Comparison of ENCODE assay signal across 8 cellular contexts in the genomic region with DNA sequence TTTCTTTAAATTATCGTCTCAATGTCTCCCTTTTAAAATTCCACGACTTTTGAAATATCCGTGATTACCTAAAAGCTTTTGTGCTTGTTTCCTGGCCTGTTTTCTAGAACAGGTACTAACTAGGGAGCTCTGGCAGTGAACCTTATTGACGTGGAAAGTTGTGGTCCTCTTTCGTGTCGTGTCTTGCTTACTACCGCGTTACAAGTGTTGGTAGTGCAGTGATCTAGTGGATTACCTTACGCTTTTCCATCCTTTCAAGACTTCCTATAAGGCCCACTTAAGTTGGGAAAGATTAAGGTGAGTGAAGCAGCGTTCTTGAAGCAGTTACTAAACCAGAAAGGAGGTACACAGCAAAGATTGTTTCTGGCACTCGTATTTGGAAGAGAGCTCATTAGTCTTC. TPM values are rescaled to one million over a fixed set of nuclear protein-coding genes. Genes with fewer than 3 reads are reported as not detected.
DNase-seq lines count a peak whose midpoint lies in the region; ATAC-seq, FAIRE-seq and TF ChIP-seq lines count a peak whose summit lies in the region.

No MANE protein-coding gene starts in this region.

- peak; percentile 48 for DNase-seq in activated CD8-positive, alpha-beta memory T cell treated with anti-CD3 and anti-CD28 coated beads, Interleukin-2, amount 10 ng/mL, durations not matched to agents 7 days and 5 days
- DNase-seq in activated CD8-positive, alpha-beta memory T cell treated with anti-CD3 and anti-CD28 coated beads for 24 hours, result no peak
- no peak for DNase-seq in SK-N-MC (ENCODE audit: low read depth, low spot score)
- DNase-seq in esophagus squamous epithelium (lab: John Stamatoyannopoulos, UW), result no peak
- no peak for DNase-seq in pancreas
- no peak for DNase-seq in 8988T
- no peak for DNase-seq in HK-2 (ENCODE audit: unreplicated experiment)

- H3K27me3 ChIP-seq in esophagus squamous epithelium (no peaks in the 10 kb centered on the region), pancreas (no peaks in the 10 kb centered on the region)

- H3K9ac ChIP-seq in SK-N-MC (ENCODE audit: insufficient read length), result peak overlapping the region; percentile 97

- H3K27me3 Mint-ChIP-seq in activated CD8-positive, alpha-beta memory T cell treated with anti-CD3 and anti-CD28 coated beads, Interleukin-2, amount 10 ng/mL, durations not matched to agents 7 days and 5 days, result no peaks in the 10 kb centered on the region

- H3K9me3 ChIP-seq in SK-N-MC (ENCODE audit: low read depth, low read length) (no peaks in the 10 kb centered on the region), esophagus squamous epithelium (no peaks in the 10 kb centered on the region), pancreas (no peaks in the 10 kb centered on the region)

- peak overlapping the region; percentile 95 for H3K4me3 ChIP-seq in SK-N-MC
- H3K4me3 ChIP-seq in esophagus squamous epithelium, result peak overlapping the region; percentile 92 to 100 (median 96)
- peak overlapping the region; percentile 29 to 100 (median 93) for H3K4me3 ChIP-seq in pancreas

- CTCF ChIA-PET in activated CD8-positive, alpha-beta memory T cell treated with anti-CD3 and anti-CD28 coated beads, Interleukin-2, amount 10 ng/mL, durations not matched to agents 7 days and 5 days (lab: Charles Lee), result interaction anchor here (1.3 to 1.6 kb wide), 2 partner anchors 62 to 100 kb away, joined by 3 to 6 read pairs; no protein-coding TSS in a partner anchor

- WGBS in esophagus squamous epithelium, 2 donors, result 0% methylated on average over 11 of the region's 11 CpGs
- WGBS in pancreas, 2 donors, result 1% methylated on average over 11 of the region's 11 CpGs

- intact Hi-C loops in esophagus squamous epithelium (cut with DNase I), result no loop called here
- intact Hi-C loops in pancreas (cut with DNase I), result no loop called here

- no peaks in the 10 kb centered on the region for H3K9me3 Mint-ChIP-seq in activated CD8-positive, alpha-beta memory T cell treated with anti-CD3 and anti-CD28 coated beads, Interleukin-2, amount 10 ng/mL, durations not matched to agents 7 days and 5 days (ENCODE audit: low read depth)

- H3K36me3 Mint-ChIP-seq in activated CD8-positive, alpha-beta memory T cell treated with anti-CD3 and anti-CD28 coated beads, Interleukin-2, amount 10 ng/mL, durations not matched to agents 7 days and 5 days, result peaks cover 38% of the 10 kb centered on the region

- no peak for FAIRE-seq in pancreas (lab: Jason Lieb, UNC)

- H3K4me1 Mint-ChIP-seq in activated CD8-positive, alpha-beta memory T cell treated with anti-CD3 and anti-CD28 coated beads, Interleukin-2, amount 10 ng/mL, durations not matched to agents 7 days and 5 days, result peaks cover 28% of the 10 kb centered on the region

- peak overlapping the region; percentile 97 for H3K4me3 Mint-ChIP-seq in activated CD8-positive, alpha-beta memory T cell treated with anti-CD3 and anti-CD28 coated beads, Interleukin-2, amount 10 ng/mL, durations not matched to agents 7 days and 5 days

- TF ChIP-seq CTCF in esophagus squamous epithelium (IDR thresholded peaks at IDR 0.05) (no peak), pancreas (IDR thresholded peaks at IDR 0.05) (no peak)

- H3K36me3 ChIP-seq in SK-N-MC (ENCODE audit: insufficient read depth, low read length) (peaks cover 29% of the 10 kb centered on the region), esophagus squamous epithelium (peaks cover 0 to 27% (median 11%) of the 10 kb centered on the region in 3 donors), pancreas (peaks cover 0 to 26% (median 3%) of the 10 kb centered on the region in 3 donors)

- TF ChIP-seq POLR2A in esophagus squamous epithelium (IDR thresholded peaks at IDR 0.05), result no peak

- H3K4me1 ChIP-seq in esophagus squamous epithelium (peaks cover 13 to 56% (median 31%) of the 10 kb centered on the region in 3 donors), pancreas (peaks cover 12 to 25% (median 17%) of the 10 kb centered on the region in 3 donors)

- peak overlapping the region; percentile 96 for H3K27ac Mint-ChIP-seq in activated CD8-positive, alpha-beta memory T cell treated with anti-CD3 and anti-CD28 coated beads, Interleukin-2, amount 10 ng/mL, durations not matched to agents 7 days and 5 days

- no peak for ATAC-seq in activated CD8-positive, alpha-beta memory T cell treated with anti-CD3 and anti-CD28 coated beads, Interleukin-2, amount 10 ng/mL, durations not matched to agents 7 days and 5 days
- ATAC-seq in pancreas, result peak in 1 of 4 donors; percentile 10
- no peak for ATAC-seq in HG02870 (IDR thresholded peaks at IDR 0.05; ENCODE audit: unreplicated experiment)

- peak overlapping the region; percentile 88 for H3K27ac ChIP-seq in SK-N-MC
- peak overlapping the region; percentile 98 to 100 (median 100) for H3K27ac ChIP-seq in esophagus squamous epithelium
- peak overlapping the region; percentile 99 to 100 (median 100) for H3K27ac ChIP-seq in pancreas

RNA-seq across cellular contexts. Expression of a gene that starts 1.9 kb away (rescaled TPM):
- total RNA-seq in activated CD8-positive, alpha-beta memory T cell treated with anti-CD3 and anti-CD28 coated beads, Interleukin-2, amount 10 ng/mL, durations not matched to agents 7 days and 5 days, result 10 to 100 TPM; 66.9 to 71.8 TPM
- total RNA-seq in esophagus squamous epithelium (100 to 1,000 TPM in 1 of 4 donors, 10 to 100 TPM in 3; 55.0 to 168 (median 85.4) TPM), pancreas (100 to 1,000 TPM; 105 to 170 (median 121) TPM)
- polyA plus RNA-seq in pancreas, result 10 to 100 TPM; 30.2 to 49.8 TPM

RNA-seq across cellular contexts. Expression of a gene that starts 35.4 kb away (rescaled TPM):
- not detected for total RNA-seq in activated CD8-positive, alpha-beta memory T cell treated with anti-CD3 and anti-CD28 coated beads, Interleukin-2, amount 10 ng/mL, durations not matched to agents 7 days and 5 days
- total RNA-seq in esophagus squamous epithelium, result under 1 TPM; 0.19 to 0.44 (median 0.38) TPM
- total RNA-seq in pancreas, result 1 to 10 TPM in 2 of 6 donors, under 1 TPM in 4; 0.37 to 1.6 (median 0.55) TPM
- polyA plus RNA-seq in pancreas, result 1 to 10 TPM; 1.0 to 1.4 TPM
